ENCODE assay signal across 1 cellular context in the genomic region with DNA sequence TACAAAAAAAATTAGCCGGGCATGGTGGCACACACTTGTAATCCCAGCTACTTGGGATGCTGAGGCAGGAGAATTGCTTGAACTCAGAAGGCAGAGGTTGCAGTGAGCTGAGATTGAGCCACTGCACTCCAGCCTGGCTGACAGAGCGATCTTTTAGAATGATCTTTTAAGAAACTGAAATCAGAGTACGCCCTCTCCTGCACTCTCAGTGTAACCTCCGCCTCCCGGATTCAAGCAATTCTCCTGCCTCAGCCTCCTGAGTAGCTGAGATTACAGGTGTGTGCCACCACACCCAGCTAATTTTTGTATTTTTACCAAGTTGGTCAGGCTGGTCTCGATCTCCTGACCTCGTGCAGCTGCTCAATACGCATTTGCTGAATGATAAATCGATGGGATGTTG.
TF ChIP-seq lines count a peak whose summit lies in the region.

No MANE protein-coding gene starts in this region.

TF ChIP-seq in K562, 482 proteins besides CTCF, POLR2A, EP300 and RAD21:
- peak; percentile 84 to 85 for TF ChIP-seq KDM1A (IDR thresholded peaks at IDR 0.05)
